9 cellular contexts compared by ENCODE assay signal in the genomic region with DNA sequence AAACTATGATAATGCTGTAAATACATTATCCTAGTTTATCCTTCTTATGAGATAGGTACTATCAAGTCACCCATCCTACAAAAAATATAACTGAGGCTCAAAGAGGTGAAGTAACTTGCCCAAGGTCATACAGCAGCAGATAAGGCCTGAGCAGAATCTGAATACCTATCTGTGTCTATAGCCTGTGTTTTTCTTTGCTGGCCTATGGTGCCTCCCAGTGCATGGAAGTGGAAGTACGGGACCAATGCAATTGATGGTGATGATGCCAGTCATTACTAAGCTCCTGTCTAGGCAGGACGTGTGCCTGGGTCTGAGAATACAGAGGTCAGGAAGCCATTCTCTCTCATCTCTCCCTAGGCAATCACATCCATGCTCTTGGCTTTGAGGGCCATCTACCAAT.
DNase-seq lines count a peak whose midpoint lies in the region; ATAC-seq and TF ChIP-seq lines count a peak whose summit lies in the region.
"Had no signal": no experiment of that assay in that cellular context is flagged by ENCODE, and none has a peak within 500 bp of the region (broad histone marks: within the 10 kb centered on the region; RNA-seq: fewer than 3 reads in every experiment).

No MANE protein-coding gene starts in this region.

- H3K4me3 Mint-ChIP-seq in effector memory CD8-positive, alpha-beta T cell, result no peak overlapping the region
- H3K4me3 Mint-ChIP-seq: IgD-negative memory B cell had no signal

- CTCF ChIA-PET in A673 (lab: Charles Lee), result interaction anchor here (0.6 to 1.2 kb wide), 4 partner anchors 75 to 161 kb away, joined by 3 to 8 read pairs (median 4); a partner anchor contains a TSS

- no peaks in the 10 kb centered on the region for H3K27me3 ChIP-seq in A673 (replicated peaks; ENCODE audit: insufficient read depth, low read depth, low read length, poor library complexity)
- H3K27me3 ChIP-seq in H7 (ENCODE audit: control insufficient read depth, insufficient read depth, low read length), result no peaks in the 10 kb centered on the region
- H3K27me3 ChIP-seq in Karpas-422 (ENCODE audit: low read length), result no peaks in the 10 kb centered on the region
- no peaks in the 10 kb centered on the region for H3K27me3 ChIP-seq in SU-DHL-6 (ENCODE audit: low read length)
- H3K27me3 ChIP-seq in neural cell (ENCODE audit: insufficient read depth, low read depth, low read length), result no peaks in the 10 kb centered on the region

- DNase-seq in A673 (ENCODE audit: low spot score) (peak; percentile 47), GM04504 (ENCODE audit: low read depth) (peak; percentile 17), H7 (peak; percentile 84), Karpas-422 (peak; percentile 85), NCI-H1436 treated with DMSO at 0.1 percent for 48 hours (lab: John Stamatoyannopoulos, UW) (no peak)
- DNase-seq in effector memory CD8-positive, alpha-beta T cell, result peak in 2 of 3 experiments; percentile 5 to 10

- no peaks in the 10 kb centered on the region for H3K9me3 ChIP-seq in A673 (ENCODE audit: low read depth, low read length, poor library complexity, severe bottlenecking)
- no peaks in the 10 kb centered on the region for H3K9me3 ChIP-seq in Karpas-422 (ENCODE audit: low read length)
- H3K9me3 ChIP-seq in SU-DHL-6 (ENCODE audit: insufficient read depth, low read length), result no peaks in the 10 kb centered on the region
- no peaks in the 10 kb centered on the region for H3K9me3 ChIP-seq in neural cell (ENCODE audit: low read length)

- no peaks in the 10 kb centered on the region for H3K36me3 Mint-ChIP-seq in effector memory CD8-positive, alpha-beta T cell (ENCODE audit: insufficient read depth)
- H3K36me3 Mint-ChIP-seq: IgD-negative memory B cell had no signal

- H3K4me2 ChIP-seq in Karpas-422 (ENCODE audit: low read depth, low read length, poor library complexity, severe bottlenecking) (no peak overlapping the region), SU-DHL-6 (ENCODE audit: low read depth, low read length, poor library complexity, severe bottlenecking) (no peak overlapping the region), neural cell (ENCODE audit: low read length) (no peak overlapping the region)

- no peak overlapping the region for H3K27ac Mint-ChIP-seq in effector memory CD8-positive, alpha-beta T cell
- H3K27ac Mint-ChIP-seq: IgD-negative memory B cell had no signal

- H3K27me3 Mint-ChIP-seq in effector memory CD8-positive, alpha-beta T cell, result no peaks in the 10 kb centered on the region

- H3K79me2 ChIP-seq in Karpas-422 (ENCODE audit: low read length) (no peaks in the 10 kb centered on the region), SU-DHL-6 (ENCODE audit: insufficient read depth, low read length) (no peaks in the 10 kb centered on the region), neural cell (replicated peaks; ENCODE audit: insufficient read depth, low read length) (no peaks in the 10 kb centered on the region)

- H3K9me2 ChIP-seq in Karpas-422 (replicated peaks; ENCODE audit: insufficient read depth, low read length) (no peaks in the 10 kb centered on the region), SU-DHL-6 (replicated peaks; ENCODE audit: insufficient read depth, low read length) (no peaks in the 10 kb centered on the region), neural cell (ENCODE audit: insufficient read depth, low read length) (no peaks in the 10 kb centered on the region)

- H3K9ac ChIP-seq in Karpas-422 (ENCODE audit: low read length) (no peak overlapping the region), SU-DHL-6 (ENCODE audit: low read length) (no peak overlapping the region), neural cell (ENCODE audit: low read length) (no peak overlapping the region)

- H2AFZ ChIP-seq in Karpas-422 (ENCODE audit: low read length) (no peak overlapping the region), SU-DHL-6 (ENCODE audit: low read depth, low read length, severe bottlenecking) (no peak overlapping the region), neural cell (ENCODE audit: low read depth, low read length) (no peak overlapping the region)

- TF ChIP-seq CTCF in A673 (conservative IDR thresholded peaks at IDR 0.05; ENCODE audit: low read depth, low read length) (peak; percentile 59), SU-DHL-6 (IDR thresholded peaks at IDR 0.05; ENCODE audit: insufficient read depth, low read length, poor library complexity, severe bottlenecking) (peak; percentile 30), neural cell (IDR thresholded peaks at IDR 0.05; ENCODE audit: poor library complexity, severe bottlenecking) (peak; percentile 48)

- no TSS peak for BruUV-seq in A673 (replicated peaks; lab: Mats Ljungman, UMichigan)

- no peaks in the 10 kb centered on the region for H4K20me1 ChIP-seq in Karpas-422 (ENCODE audit: insufficient read depth, low read depth, low read length)
- H4K20me1 ChIP-seq in SU-DHL-6 (ENCODE audit: low read depth, low read length), result no peaks in the 10 kb centered on the region
- no peaks in the 10 kb centered on the region for H4K20me1 ChIP-seq in neural cell (ENCODE audit: insufficient read depth)

- POLR2A ChIA-PET in A673 (lab: Charles Lee; ENCODE audit: low non-redundant PET), result no interaction called here

- H3K27ac ChIP-seq in A673 (ENCODE audit: low read depth, low read length, poor library complexity, severe bottlenecking), result no peak overlapping the region
- H3K27ac ChIP-seq in Karpas-422 (ENCODE audit: low read length), result no peak overlapping the region
- H3K27ac ChIP-seq in SU-DHL-6 (ENCODE audit: low read depth, low read length), result no peak overlapping the region
- H3K27ac ChIP-seq in neural cell (ENCODE audit: low read length), result no peak overlapping the region

- intact Hi-C loops in A673 (cut with micrococcal nuclease; ENCODE audit: unreplicated experiment), result loop anchor here (10.0 kb wide), 2 partner anchors 131 to 221 kb away; no protein-coding TSS in a partner anchor

- no peaks in the 10 kb centered on the region for H3K9me3 Mint-ChIP-seq in effector memory CD8-positive, alpha-beta T cell
- H3K9me3 Mint-ChIP-seq: IgD-negative memory B cell had no signal

- peak; percentile 52 for TF ChIP-seq RAD21 in neural cell (conservative IDR thresholded peaks at IDR 0.05)

- H3K4me1 ChIP-seq in A673 (ENCODE audit: insufficient read depth, low read length, poor library complexity, severe bottlenecking) (no peaks in the 10 kb centered on the region), Karpas-422 (ENCODE audit: low read length) (no peaks in the 10 kb centered on the region)

- H3F3A ChIP-seq in SU-DHL-6 (ENCODE audit: insufficient read depth), result no peaks in the 10 kb centered on the region
- no peaks in the 10 kb centered on the region for H3F3A ChIP-seq in neural cell (ENCODE audit: insufficient read depth, low read length, poor library complexity, severe bottlenecking)

- TF ChIP-seq EP300 in neural cell (conservative IDR thresholded peaks at IDR 0.05; ENCODE audit: poor library complexity, severe bottlenecking), result no peak

- H3K4me1 Mint-ChIP-seq in effector memory CD8-positive, alpha-beta T cell (ENCODE audit: low read depth in 2 of 2), result no peaks in the 10 kb centered on the region
- H3K4me1 Mint-ChIP-seq: IgD-negative memory B cell had no signal

- H3K4me3 ChIP-seq in A673 (ENCODE audit: low read depth, low read length, poor library complexity, severe bottlenecking) (no peak overlapping the region), H7 (ENCODE audit: insufficient read depth, low read depth, low read length) (no peak overlapping the region), Karpas-422 (ENCODE audit: low read length) (no peak overlapping the region), SU-DHL-6 (ENCODE audit: insufficient read depth, low read length, poor library complexity, severe bottlenecking) (no peak overlapping the region), neural cell (ENCODE audit: low read length) (no peak overlapping the region)

- peak; percentile 56 for ATAC-seq in effector memory CD8-positive, alpha-beta T cell (replicated peaks)

- H3K36me3 ChIP-seq in A673 (ENCODE audit: insufficient read depth, low read length, poor library complexity, severe bottlenecking) (no peaks in the 10 kb centered on the region), H7 (replicated peaks; ENCODE audit: control insufficient read depth, insufficient read depth, low read length) (no peaks in the 10 kb centered on the region), Karpas-422 (ENCODE audit: insufficient read depth, low read length) (no peaks in the 10 kb centered on the region), SU-DHL-6 (ENCODE audit: low read length) (no peaks in the 10 kb centered on the region), neural cell (ENCODE audit: insufficient read depth, low read length) (no peaks in the 10 kb centered on the region)

TF ChIP-seq in neural cell, 6 proteins besides CTCF, POLR2A, EP300 and RAD21:
- TF ChIP-seq SMC3 (conservative IDR thresholded peaks at IDR 0.05; ENCODE audit: poor library complexity) (peak; percentile 45), MXI1 (conservative IDR thresholded peaks at IDR 0.05; ENCODE audit: poor library complexity, severe bottlenecking) (no peak)
